ENCODE assay signal across 2 cellular contexts in the genomic region with DNA sequence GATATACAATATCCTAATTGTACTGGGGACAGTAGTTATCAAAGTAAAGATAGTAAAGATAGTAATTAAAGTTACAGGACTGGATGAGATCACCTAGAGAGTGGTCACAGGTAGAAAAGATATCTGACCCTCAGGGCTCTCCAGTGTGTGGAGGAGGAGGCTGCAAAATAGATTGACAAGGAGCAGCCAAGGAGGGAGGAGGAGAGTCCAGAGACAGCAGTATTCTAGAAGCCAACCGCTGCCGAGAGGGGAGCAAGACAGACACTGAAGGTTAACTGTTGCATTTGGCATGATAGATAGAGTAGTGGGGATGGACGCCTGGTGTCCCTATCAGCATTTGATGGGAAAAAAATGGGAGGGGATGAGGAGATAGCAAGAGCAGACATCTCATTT.
TF ChIP-seq lines count a peak whose summit lies in the region.

No MANE protein-coding gene starts in this region.

TF ChIP-seq in HCT116, 20 proteins besides CTCF, POLR2A, EP300 and RAD21:
- TF ChIP-seq CEBPB (IDR thresholded peaks at IDR 0.05; ENCODE audit: low read depth) (no peak; the same call in 1 of the 2 replicates), SP1 (IDR thresholded peaks at IDR 0.05; ENCODE audit: low read depth) (peak; percentile 27; the same call in 1 of the 2 replicates)

TF ChIP-seq in K562, 482 proteins besides CTCF, POLR2A, EP300 and RAD21:
- TF ChIP-seq PKNOX1 (IDR thresholded peaks at IDR 0.05): 0 out of 2 replicates have a peak, but pooled peaks have one; percentile 7
- TF ChIP-seq L3MBTL2 (IDR thresholded peaks at IDR 0.05): no peak
